21 cellular contexts compared by ENCODE assay signal in the genomic region with DNA sequence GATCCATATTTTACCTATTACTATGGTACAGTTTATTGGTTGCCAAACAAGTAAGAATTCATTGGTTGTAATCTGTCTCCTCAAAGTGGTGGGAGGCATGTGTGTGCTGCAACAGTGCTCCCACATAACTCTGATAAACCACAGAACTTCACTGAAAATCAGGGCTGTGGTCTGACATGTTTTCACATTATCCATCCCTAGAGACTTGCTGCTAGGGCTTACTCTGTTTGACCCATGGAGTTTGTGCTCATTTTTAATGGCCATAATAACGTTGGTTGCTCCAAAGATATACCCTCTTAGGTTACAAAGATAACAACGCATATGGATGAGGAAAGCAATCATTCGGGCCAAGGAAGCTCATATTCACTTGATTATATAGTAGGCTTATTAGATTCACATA.
"Had no signal": no experiment of that assay in that cellular context is flagged by ENCODE, and none has a peak within 500 bp of the region (broad histone marks: within the 10 kb centered on the region; RNA-seq: fewer than 3 reads in every experiment).

No MANE protein-coding gene starts in this region.

- H3K4me1 ChIP-seq: colonic mucosa, esophagus squamous epithelium, uterus had no signal

- H3K9ac ChIP-seq: parathyroid adenoma had no signal

- FAIRE-seq: astrocyte, islet of Langerhans had no signal

- H3K36me3 ChIP-seq: colonic mucosa, uterus had no signal

- H3K27ac ChIP-seq: colonic mucosa, esophagus squamous epithelium, heart left ventricle, parathyroid adenoma, uterus had no signal

- H3K27me3 ChIP-seq: colonic mucosa, esophagus squamous epithelium, heart left ventricle, uterus had no signal

- H3K4me3 ChIP-seq: colonic mucosa, esophagus squamous epithelium, heart left ventricle, smooth muscle cell, uterus had no signal

- DNase-seq: activated T-cell treated with anti-CD3 and anti-CD28 coated beads, Interleukin-2, amount 50 U/mL, for 24 hours; colonic mucosa; esophagus squamous epithelium; heart left ventricle; left colon; nephron progenitor cell; right cardiac atrium; stimulated activated CD4-positive, alpha-beta T cell treated with anti-CD3 and anti-CD28 coated beads, Interleukin-15, amount 100 ng/mL, for 24 hours; T1000; trophoblast cell; uterus had no signal

- H3K27me3 Mint-ChIP-seq: activated T-cell treated with anti-CD3 and anti-CD28 coated beads, Interleukin-2, amount 50 U/mL, for 24 hours; activated T-helper 17 cell treated with anti-CD3 and anti-CD28 coated beads, Interleukin-2, amount 50 U/mL, for 72 hours; central memory CD8-positive, alpha-beta T cell; memory B cell; stimulated activated memory B cell treated with anti-CD40 and anti-IgM and Interleukin-4, amounts not matched to agents 10 μg/mL and 1 μg/mL and 100 μg/mL, for 72 hours had no signal

- H3K27ac Mint-ChIP-seq: activated naive CD4-positive, alpha-beta T cell treated with anti-CD3 and anti-CD28 coated beads, Interleukin-2, amount 50 U/mL, for 72 hours; activated T-cell treated with anti-CD3 and anti-CD28 coated beads, Interleukin-2, amount 50 U/mL, for 24 hours; activated T-helper 17 cell treated with anti-CD3 and anti-CD28 coated beads, Interleukin-2, amount 50 U/mL, for 72 hours; memory B cell; stimulated activated memory B cell treated with anti-CD40 and anti-IgM and Interleukin-4, amounts not matched to agents 10 μg/mL and 1 μg/mL and 100 μg/mL, for 72 hours had no signal

- H3K9me3 Mint-ChIP-seq: activated naive CD4-positive, alpha-beta T cell treated with anti-CD3 and anti-CD28 coated beads, Interleukin-2, amount 50 U/mL, for 72 hours; activated T-cell treated with anti-CD3 and anti-CD28 coated beads, Interleukin-2, amount 50 U/mL, for 24 hours; activated T-helper 17 cell treated with anti-CD3 and anti-CD28 coated beads, Interleukin-2, amount 50 U/mL, for 72 hours; central memory CD8-positive, alpha-beta T cell; memory B cell; nephron progenitor cell; stimulated activated memory B cell treated with anti-CD40 and anti-IgM and Interleukin-4, amounts not matched to agents 10 μg/mL and 1 μg/mL and 100 μg/mL, for 72 hours; WTC11 had no signal

- H3K9me3 ChIP-seq: colonic mucosa, esophagus squamous epithelium, heart left ventricle, uterus had no signal

- H3K4me3 Mint-ChIP-seq: activated T-cell treated with anti-CD3 and anti-CD28 coated beads, Interleukin-2, amount 50 U/mL, for 24 hours; activated T-helper 17 cell treated with anti-CD3 and anti-CD28 coated beads, Interleukin-2, amount 50 U/mL, for 72 hours; central memory CD8-positive, alpha-beta T cell; memory B cell; nephron progenitor cell; stimulated activated memory B cell treated with anti-CD40 and anti-IgM and Interleukin-4, amounts not matched to agents 10 μg/mL and 1 μg/mL and 100 μg/mL, for 72 hours; WTC11 had no signal
